7 cellular contexts compared by ENCODE assay signal in the genomic region with DNA sequence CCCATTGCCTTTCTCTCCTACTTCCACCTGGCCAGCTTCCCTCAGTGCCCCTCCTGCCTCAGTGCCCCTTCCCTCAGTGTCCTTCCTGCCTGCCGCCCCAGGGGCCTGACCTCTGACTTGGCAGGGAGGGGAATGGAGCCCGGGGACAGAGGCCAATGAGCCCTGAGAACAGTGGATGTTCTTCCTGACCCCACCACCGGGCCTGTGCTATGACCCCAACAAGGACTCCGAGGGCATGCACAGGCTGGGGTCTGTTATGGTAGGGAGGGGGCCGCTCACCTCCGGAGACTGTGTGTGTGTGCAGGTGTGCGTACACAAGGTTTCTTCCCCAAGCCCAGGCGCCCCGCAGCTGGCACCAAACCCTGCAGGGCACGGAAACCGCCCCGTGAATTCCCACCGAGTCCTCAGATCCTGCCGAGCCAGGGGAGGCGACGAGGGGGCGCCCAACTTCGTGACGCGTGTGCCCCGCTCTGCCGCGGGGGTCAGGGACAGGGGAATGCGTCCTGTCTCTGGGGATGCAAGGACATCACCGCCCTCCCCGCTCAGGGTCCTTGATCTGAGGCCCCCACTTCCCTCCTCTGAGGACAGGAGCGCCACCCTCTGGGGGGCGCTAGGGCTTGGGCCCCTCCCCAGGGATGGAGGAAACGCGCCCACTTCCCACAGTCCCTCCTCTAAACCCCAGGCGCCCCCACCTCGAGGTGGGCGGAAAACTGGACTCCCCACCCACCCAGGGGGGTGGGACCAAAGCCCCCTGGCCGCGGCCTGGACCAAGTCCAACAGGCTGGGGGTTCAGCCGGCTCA. TPM values are rescaled to one million over a fixed set of nuclear protein-coding genes. Genes with fewer than 3 reads are reported as not detected.
DNase-seq lines count a peak whose midpoint lies in the region; ATAC-seq and TF ChIP-seq lines count a peak whose summit lies in the region.

No MANE protein-coding gene starts in this region.

- H3K14ac ChIP-seq in IMR-90 (replicated peaks; ENCODE audit: low read depth, low read length) = no peak overlapping the region

- H3K27me3 Mint-ChIP-seq in osteocyte (ENCODE audit: unreplicated experiment) = peaks cover 13% of the 10 kb centered on the region
- H3K27me3 Mint-ChIP-seq in activated T-helper 1 cell treated with anti-CD3 and anti-CD28 coated beads, Interleukin-12 subunit alpha, Interleukin-12 subunit beta, Interleukin-2, Interleukin-4 antibody, amounts not matched to agents 30 ng/mL and 10 ng/mL and 1 ng/mL, durations not matched to agents 14 hours and 24 hours and 36 hours (ENCODE audit: insufficient read depth) = peaks cover 41% of the 10 kb centered on the region

- no peak overlapping the region for H3K27ac Mint-ChIP-seq in osteocyte (ENCODE audit: unreplicated experiment)
- no peak overlapping the region for H3K27ac Mint-ChIP-seq in activated T-helper 1 cell treated with anti-CD3 and anti-CD28 coated beads, Interleukin-12 subunit alpha, Interleukin-12 subunit beta, Interleukin-2, Interleukin-4 antibody, amounts not matched to agents 30 ng/mL and 10 ng/mL and 1 ng/mL, durations not matched to agents 14 hours and 24 hours and 36 hours

- H2AK9ac ChIP-seq in IMR-90 (replicated peaks; ENCODE audit: low read depth, low read length, poor library complexity) = peak overlapping the region; percentile 37

- no peak overlapping the region for H2BK15ac ChIP-seq in IMR-90 (ENCODE audit: low read depth, low read length)

- no peak overlapping the region for H2BK20ac ChIP-seq in IMR-90 (ENCODE audit: low read depth, low read length)

- no peak overlapping the region for H4K5ac ChIP-seq in IMR-90 (ENCODE audit: low read depth, low read length)

- H3K27me3 ChIP-seq in IMR-90 (ENCODE audit: control insufficient read depth, insufficient read depth, low read length) = peaks cover 75% of the 10 kb centered on the region

- H4K91ac ChIP-seq in IMR-90 (ENCODE audit: insufficient read depth, low read depth, low read length) = no peak overlapping the region

- dilution Hi-C loops in IMR-90 (cut with HindIII; ENCODE audit: low sequenced_read_pairs, unreplicated experiment) = no loop called here

- no peak for TF ChIP-seq RAD21 in IMR-90 (IDR thresholded peaks at IDR 0.05; ENCODE audit: low read length)

- H3K36me3 Mint-ChIP-seq in osteocyte (ENCODE audit: unreplicated experiment) = no peaks in the 10 kb centered on the region
- H3K36me3 Mint-ChIP-seq in activated T-helper 1 cell treated with anti-CD3 and anti-CD28 coated beads, Interleukin-12 subunit alpha, Interleukin-12 subunit beta, Interleukin-2, Interleukin-4 antibody, amounts not matched to agents 30 ng/mL and 10 ng/mL and 1 ng/mL, durations not matched to agents 14 hours and 24 hours and 36 hours (ENCODE audit: low read depth) = no peaks in the 10 kb centered on the region

- H2BK120ac ChIP-seq in IMR-90 (ENCODE audit: low read depth, low read length) = no peak overlapping the region

- no peak overlapping the region for H3K27ac ChIP-seq in IMR-90 (ENCODE audit: insufficient read depth, low read length)

- no peak overlapping the region for H3K56ac ChIP-seq in IMR-90 (ENCODE audit: extremely low read depth, insufficient read depth, low read length)

- H3K4me1 Mint-ChIP-seq in osteocyte (ENCODE audit: unreplicated experiment) = peaks cover 32% of the 10 kb centered on the region
- H3K4me1 Mint-ChIP-seq in activated T-helper 1 cell treated with anti-CD3 and anti-CD28 coated beads, Interleukin-12 subunit alpha, Interleukin-12 subunit beta, Interleukin-2, Interleukin-4 antibody, amounts not matched to agents 30 ng/mL and 10 ng/mL and 1 ng/mL, durations not matched to agents 14 hours and 24 hours and 36 hours (ENCODE audit: low read depth) = peaks cover 5% of the 10 kb centered on the region

- H3K4me3 Mint-ChIP-seq in osteocyte (ENCODE audit: unreplicated experiment) = peak overlapping the region; percentile 42
- no peak overlapping the region for H3K4me3 Mint-ChIP-seq in activated T-helper 1 cell treated with anti-CD3 and anti-CD28 coated beads, Interleukin-12 subunit alpha, Interleukin-12 subunit beta, Interleukin-2, Interleukin-4 antibody, amounts not matched to agents 30 ng/mL and 10 ng/mL and 1 ng/mL, durations not matched to agents 14 hours and 24 hours and 36 hours

- no peaks in the 10 kb centered on the region for H3K9me3 ChIP-seq in IMR-90 (ENCODE audit: control insufficient read depth, insufficient read depth, low read length)

- DNase-seq in COLO668 (lab: John Stamatoyannopoulos, UW; ENCODE audit: unreplicated experiment) (peak; percentile 58), IMR-90 (no peak), epithelial cell of proximal tubule (ENCODE audit: low read depth) (no peak), osteocyte (ENCODE audit: extremely low spot score, unreplicated experiment) (no peak), foreskin melanocyte (no peak), DMS114 treated with DMSO at 0.1 percent for 48 hours (lab: John Stamatoyannopoulos, UW; ENCODE audit: unreplicated experiment) (no peak)
- DNase-seq in activated T-helper 1 cell treated with anti-CD3 and anti-CD28 coated beads, Interleukin-12 subunit alpha, Interleukin-12 subunit beta, Interleukin-2, Interleukin-4 antibody, amounts not matched to agents 30 ng/mL and 10 ng/mL and 1 ng/mL, durations not matched to agents 14 hours and 24 hours and 36 hours (ENCODE audit: low spot score) = no peak

- H4K20me1 ChIP-seq in IMR-90 (ENCODE audit: insufficient read depth, low read length) = peaks cover 14% of the 10 kb centered on the region; the same call in 1 of the 2 replicates

- no peak overlapping the region for H2AK5ac ChIP-seq in IMR-90 (ENCODE audit: low read depth, low read length)

- no peaks in the 10 kb centered on the region; the same call in 1 of the 2 replicates for H3K9me1 ChIP-seq in IMR-90 (ENCODE audit: insufficient read depth, low read length)

- 10% methylated on average over 10 of the region's 36 CpGs; no CpG with 5 or more reads in 1 of the 2 experiments for WGBS in IMR-90 (ENCODE audit: extremely low coverage in 2 of 2, insufficient read length in 1 of 2), 2 experiments

- POLR2A ChIA-PET in IMR-90 (lab: Charles Lee; ENCODE audit: unreplicated experiment) = no interaction called here

- CTCF ChIA-PET in IMR-90 (lab: Yijun Ruan, JAX) = interaction anchor here (0.6 kb wide), 1 partner anchor 747 kb away, joined by 3 read pairs; no protein-coding TSS in a partner anchor

- BruUV-seq in IMR-90 (replicated peaks; lab: Mats Ljungman, UMichigan) = no TSS peak

- ATAC-seq in IMR-90 (ENCODE audit: low read depth) = no peak

- in situ Hi-C loops in IMR-90 (cut with MboI; ENCODE audit: low sequenced_read_pairs) = no loop called here

- intact Hi-C loops in IMR-90 (cut with micrococcal nuclease) = no loop called here
- intact Hi-C loops in activated T-helper 1 cell treated with anti-CD3 and anti-CD28 coated beads, Interleukin-12 subunit alpha, Interleukin-12 subunit beta, Interleukin-2, Interleukin-4 antibody, amounts not matched to agents 30 ng/mL and 10 ng/mL and 1 ng/mL, durations not matched to agents 14 hours and 24 hours and 36 hours (cut with micrococcal nuclease) = no loop called here

- H3K23ac ChIP-seq in IMR-90 (ENCODE audit: low read depth, low read length) = no peak overlapping the region

- no peaks in the 10 kb centered on the region for H3K9me3 Mint-ChIP-seq in osteocyte (ENCODE audit: unreplicated experiment)
- no peaks in the 10 kb centered on the region for H3K9me3 Mint-ChIP-seq in activated T-helper 1 cell treated with anti-CD3 and anti-CD28 coated beads, Interleukin-12 subunit alpha, Interleukin-12 subunit beta, Interleukin-2, Interleukin-4 antibody, amounts not matched to agents 30 ng/mL and 10 ng/mL and 1 ng/mL, durations not matched to agents 14 hours and 24 hours and 36 hours

- TF ChIP-seq CTCF in IMR-90 (conservative IDR thresholded peaks at IDR 0.05; ENCODE audit: low read depth, low read length) (no peak), epithelial cell of proximal tubule (conservative IDR thresholded peaks at IDR 0.05; ENCODE audit: low read depth, low read length) (peak; percentile 6), osteocyte (IDR thresholded peaks at IDR 0.05) (peak; percentile 17)

- H3K4me1 ChIP-seq in IMR-90 (ENCODE audit: control insufficient read depth, insufficient read depth, low read length) = peaks cover 3% of the 10 kb centered on the region; the same call in 1 of the 2 replicates

- H2BK5ac ChIP-seq in IMR-90 (ENCODE audit: low read depth, low read length, poor library complexity, severe bottlenecking) = no peak overlapping the region

- no peak overlapping the region for H3K18ac ChIP-seq in IMR-90 (ENCODE audit: low read depth, low read length)

- no peak overlapping the region for H4K8ac ChIP-seq in IMR-90 (ENCODE audit: low read depth in 2 of 2, low read length in 2 of 2)

- no peak overlapping the region for H3K9ac ChIP-seq in IMR-90 (ENCODE audit: low read depth, low read length)

- TF ChIP-seq POLR2A in IMR-90 (IDR thresholded peaks at IDR 0.05; ENCODE audit: low read depth, low read length) = no peak

- peak overlapping the region; percentile 56; the same call in 1 of the 2 replicates for H3K4me2 ChIP-seq in IMR-90 (ENCODE audit: low read depth, low read length)

- no peaks in the 10 kb centered on the region for H3K36me3 ChIP-seq in IMR-90 (ENCODE audit: control insufficient read depth, insufficient read depth, low read length)

- peak overlapping the region; percentile 27 for H2AFZ ChIP-seq in IMR-90 (replicated peaks; ENCODE audit: low read length, poor library complexity)

- H3K4ac ChIP-seq in IMR-90 (ENCODE audit: low read depth, low read length) = no peak overlapping the region

- no peak overlapping the region for H3K4me3 ChIP-seq in IMR-90 (ENCODE audit: insufficient read depth, low read depth, low read length)
- peak overlapping the region; percentile 40 for H3K4me3 ChIP-seq in epithelial cell of proximal tubule (ENCODE audit: low read depth, low read length)

- no peaks in the 10 kb centered on the region for H3K79me1 ChIP-seq in IMR-90 (ENCODE audit: low read depth in 1 of 2, low read length in 2 of 2)

TF ChIP-seq in IMR-90, 13 proteins besides CTCF, POLR2A, EP300 and RAD21 (continues in another document):
- TF ChIP-seq CEBPB (IDR thresholded peaks at IDR 0.05; ENCODE audit: low read depth, low read length) (no peak), FOS (IDR thresholded peaks at IDR 0.05; ENCODE audit: low read depth, low read length) (no peak), MXI1 (IDR thresholded peaks at IDR 0.05; ENCODE audit: borderline replicate concordance, low read depth, low read length) (no peak), CHD1 (IDR thresholded peaks at IDR 0.05; ENCODE audit: low read depth, low read length) (no peak), RCOR1 (IDR thresholded peaks at IDR 0.05; ENCODE audit: insufficient replicate concordance, low read length) (no peak)

RNA-seq across cellular contexts. Expression of a gene that starts 0.7 kb away (rescaled TPM):
- total RNA-seq in IMR-90 (2012; rRNA removed) (under 0.01 TPM in 1 of 2 replicates, not detected in the other), epithelial cell of proximal tubule (0.94 and 2.4 TPM in 2 replicates), osteocyte (3.5 and 3.8 TPM in 2 replicates)
- polyA plus RNA-seq in IMR-90 (2012; rRNA removed) = 0.10 and 0.20 TPM in 2 replicates
- 0.05 and 0.08 TPM in 2 replicates for polyA plus RNA-seq in IMR-90 (2012; cell fraction: cytosol; rRNA removed)
- 0.21 and 0.33 TPM in 2 replicates for polyA plus RNA-seq in IMR-90 (2012; cell fraction: nucleus; rRNA removed; ENCODE audit: low replicate concordance)
- 0.23 and 0.81 TPM in 2 replicates for total RNA-seq in activated T-helper 1 cell treated with anti-CD3 and anti-CD28 coated beads, Interleukin-12 subunit alpha, Interleukin-12 subunit beta, Interleukin-2, Interleukin-4 antibody, amounts not matched to agents 30 ng/mL and 10 ng/mL and 1 ng/mL, durations not matched to agents 14 hours and 24 hours and 36 hours
